In genomic region chr2:137291810-137292209, GRCh38 we compare ENCODE assay signal across 9 cellular contexts.
"Had no signal": no experiment of that assay in that cellular context is flagged by ENCODE, and none has a peak within 500 bp of the region (broad histone marks: within the 10 kb centered on the region; RNA-seq: fewer than 3 reads in every experiment).

No MANE protein-coding gene starts in this region.

- H2AFZ ChIP-seq: GM23248 had no signal

- DNase-seq: GM23248, GOT3, H7, HFFc6, IMR-90, KG1 had no signal

- ATAC-seq: HCT116, K562 had no signal

- H3K9ac ChIP-seq: GM23248 had no signal

- H3K4me3 ChIP-seq: GM23248, HAP-1, K562 had no signal

- H3K27ac ChIP-seq: GM23248 had no signal

- H3K36me3 ChIP-seq: HAP-1 had no signal

- H3K9me3 ChIP-seq: HAP-1 had no signal
